Comparison of ENCODE assay signal across 16 cellular contexts in genomic region chr2:191148766-191149165, GRCh38. TPM values are rescaled to one million over a fixed set of nuclear protein-coding genes. Genes with fewer than 3 reads are reported as not detected.
DNase-seq lines count a peak whose midpoint lies in the region; ATAC-seq and TF ChIP-seq lines count a peak whose summit lies in the region.
"Had no signal": no experiment of that assay in that cellular context is flagged by ENCODE, and none has a peak within 500 bp of the region (broad histone marks: within the 10 kb centered on the region; RNA-seq: fewer than 3 reads in every experiment).

No MANE protein-coding gene starts in this region.

- no peak overlapping the region for H3K9ac ChIP-seq in colonic mucosa (ENCODE audit: low read depth in 2 of 2, low read length in 2 of 2)
- H3K9ac ChIP-seq: parathyroid adenoma had no signal

- peak overlapping the region; percentile 93 to 100 (median 98) for H3K27ac Mint-ChIP-seq in CD4-positive, alpha-beta memory T cell
- H3K27ac Mint-ChIP-seq in activated CD8-positive, alpha-beta T cell treated with anti-CD3 and anti-CD28 coated beads, Interleukin-2, amount 10 ng/mL, durations not matched to agents 7 days and 5 days: peak overlapping the region; percentile 97
- H3K27ac Mint-ChIP-seq in naive thymus-derived CD8-positive, alpha-beta T cell: peak overlapping the region; percentile 90 to 99 (median 98)

- H3K27me3 Mint-ChIP-seq in CD4-positive, alpha-beta memory T cell: no peaks in the 10 kb centered on the region
- no peaks in the 10 kb centered on the region for H3K27me3 Mint-ChIP-seq in activated CD8-positive, alpha-beta T cell treated with anti-CD3 and anti-CD28 coated beads, Interleukin-2, amount 10 ng/mL, durations not matched to agents 7 days and 5 days (ENCODE audit: low read depth)
- no peaks in the 10 kb centered on the region for H3K27me3 Mint-ChIP-seq in naive thymus-derived CD8-positive, alpha-beta T cell

- in situ Hi-C loops in G401 (cut with HindIII; ENCODE audit: low sequenced_read_pairs): no loop called here

- POLR2A ChIA-PET in CD4-positive, alpha-beta memory T cell (lab: Charles Lee; ENCODE audit: partially characterized antibody): interaction anchor here (0.6 to 5.6 kb wide), 22 partner anchors 9 to 531 kb away, joined by 3 to 91 read pairs (median 6); partner anchors contain the start of genes GLS and STAT1
- POLR2A ChIA-PET in activated CD8-positive, alpha-beta T cell treated with anti-CD3 and anti-CD28 coated beads, Interleukin-2, amount 10 ng/mL, durations not matched to agents 7 days and 5 days (lab: Charles Lee): interaction anchor here (0.7 to 5.0 kb wide), 9 partner anchors 19 to 136 kb away, joined by 3 to 165 read pairs (median 6); partner anchors contain the start of gene STAT1
- POLR2A ChIA-PET in naive thymus-derived CD8-positive, alpha-beta T cell (lab: Charles Lee): interaction anchor here (0.7 to 4.8 kb wide), 9 partner anchors 23 to 137 kb away, joined by 3 to 93 read pairs (median 6); no protein-coding TSS in a partner anchor

- H3K4me3 ChIP-seq in CD4-positive, alpha-beta memory T cell (ENCODE audit: low read length in 2 of 2): peak overlapping the region in 1 of 2 donors; percentile 92
- H3K4me3 ChIP-seq in colonic mucosa: no peak overlapping the region
- H3K4me3 ChIP-seq: body of pancreas, smooth muscle cell had no signal

- peak; percentile 18 for ATAC-seq in activated CD8-positive, alpha-beta T cell treated with anti-CD3 and anti-CD28 coated beads, Interleukin-2, amount 10 ng/mL, durations not matched to agents 7 days and 5 days
- ATAC-seq in naive thymus-derived CD8-positive, alpha-beta T cell: peak; percentile 42 to 54
- ATAC-seq: activated CD4-positive, CD25-positive, alpha-beta regulatory T cell treated with anti-CD3 and anti-CD28 coated beads, Interleukin-2, amount 50 U/mL, for 24 hours; body of pancreas had no signal

- CTCF ChIA-PET in CD4-positive, alpha-beta memory T cell (lab: Charles Lee; ENCODE audit: partially characterized antibody): interaction anchor here (0.8 to 11.1 kb wide), 8 partner anchors 13 to 107 kb away, joined by 3 to 135 read pairs (median 3); no protein-coding TSS in a partner anchor
- CTCF ChIA-PET in activated CD8-positive, alpha-beta T cell treated with anti-CD3 and anti-CD28 coated beads, Interleukin-2, amount 10 ng/mL, durations not matched to agents 7 days and 5 days (lab: Charles Lee): interaction anchor here (0.9 to 20.5 kb wide), 7 partner anchors 23 to 201 kb away, joined by 3 to 1116 read pairs (median 4); no protein-coding TSS in a partner anchor

- H3K36me3 Mint-ChIP-seq in CD4-positive, alpha-beta memory T cell: peaks cover 38 to 47% of the 10 kb centered on the region in 2 donors
- peaks cover 60% of the 10 kb centered on the region for H3K36me3 Mint-ChIP-seq in activated CD8-positive, alpha-beta T cell treated with anti-CD3 and anti-CD28 coated beads, Interleukin-2, amount 10 ng/mL, durations not matched to agents 7 days and 5 days (ENCODE audit: low read depth)
- H3K36me3 Mint-ChIP-seq in naive thymus-derived CD8-positive, alpha-beta T cell: peaks cover 21 to 43% (median 28%) of the 10 kb centered on the region in 3 donors

- H3K4me3 Mint-ChIP-seq in CD4-positive, alpha-beta memory T cell: peak overlapping the region; percentile 81 to 98 (median 96)
- peak overlapping the region; percentile 92 for H3K4me3 Mint-ChIP-seq in activated CD8-positive, alpha-beta T cell treated with anti-CD3 and anti-CD28 coated beads, Interleukin-2, amount 10 ng/mL, durations not matched to agents 7 days and 5 days
- H3K4me3 Mint-ChIP-seq in naive thymus-derived CD8-positive, alpha-beta T cell: peak overlapping the region; percentile 62 to 98 (median 96)

- TF ChIP-seq CTCF in colonic mucosa (IDR thresholded peaks at IDR 0.05): no peak

- no peaks in the 10 kb centered on the region for H3K27me3 ChIP-seq in CD4-positive, alpha-beta memory T cell (ENCODE audit: insufficient read depth, low read length)
- no peaks in the 10 kb centered on the region for H3K27me3 ChIP-seq in colonic mucosa
- H3K27me3 ChIP-seq: body of pancreas had no signal

- peaks cover 42 to 82% (median 53%) of the 10 kb centered on the region in 4 donors for H3K4me1 Mint-ChIP-seq in CD4-positive, alpha-beta memory T cell
- H3K4me1 Mint-ChIP-seq in activated CD8-positive, alpha-beta T cell treated with anti-CD3 and anti-CD28 coated beads, Interleukin-2, amount 10 ng/mL, durations not matched to agents 7 days and 5 days (ENCODE audit: low read depth): peaks cover 71% of the 10 kb centered on the region
- peaks cover 21 to 69% (median 59%) of the 10 kb centered on the region in 4 donors for H3K4me1 Mint-ChIP-seq in naive thymus-derived CD8-positive, alpha-beta T cell

- H3K36me3 ChIP-seq in CD4-positive, alpha-beta memory T cell (ENCODE audit: insufficient read depth, low read length): peaks cover 26% of the 10 kb centered on the region
- H3K36me3 ChIP-seq in KOPT-K1 (ENCODE audit: insufficient read depth, low read length) (peaks cover 21% of the 10 kb centered on the region), colonic mucosa (no peaks in the 10 kb centered on the region)

- H3K27ac ChIP-seq in CD4-positive, alpha-beta memory T cell (ENCODE audit: low read depth, low read length): peak overlapping the region; percentile 99
- H3K27ac ChIP-seq in KOPT-K1 (ENCODE audit: low read depth, low read length, poor library complexity, severe bottlenecking): peak overlapping the region; percentile 70
- H3K27ac ChIP-seq in colonic mucosa: no peak overlapping the region
- H3K27ac ChIP-seq: body of pancreas, parathyroid adenoma had no signal

- H3K9me3 ChIP-seq in CD4-positive, alpha-beta memory T cell (ENCODE audit: control insufficient read depth in 1 of 2, low read length in 2 of 2): no peaks in the 10 kb centered on the region
- no peaks in the 10 kb centered on the region for H3K9me3 ChIP-seq in KOPT-K1 (ENCODE audit: insufficient read depth, low read length, poor library complexity, severe bottlenecking)
- H3K9me3 ChIP-seq in colonic mucosa: no peaks in the 10 kb centered on the region
- H3K9me3 ChIP-seq: body of pancreas had no signal

- intact Hi-C loops in CD4-positive, alpha-beta memory T cell (cut with micrococcal nuclease): loop anchor here (1.0 kb wide), 2 partner anchors 8 to 22 kb away; no protein-coding TSS in a partner anchor
- intact Hi-C loops in colonic mucosa (cut with DNase I): no loop called here

- H3K9me3 Mint-ChIP-seq in CD4-positive, alpha-beta memory T cell: no peaks in the 10 kb centered on the region
- no peaks in the 10 kb centered on the region for H3K9me3 Mint-ChIP-seq in activated CD8-positive, alpha-beta T cell treated with anti-CD3 and anti-CD28 coated beads, Interleukin-2, amount 10 ng/mL, durations not matched to agents 7 days and 5 days (ENCODE audit: insufficient read depth)
- no peaks in the 10 kb centered on the region for H3K9me3 Mint-ChIP-seq in naive thymus-derived CD8-positive, alpha-beta T cell

- H3K4me1 ChIP-seq in CD4-positive, alpha-beta memory T cell (ENCODE audit: insufficient read depth, low read length): peaks cover 56% of the 10 kb centered on the region
- no peaks in the 10 kb centered on the region for H3K4me1 ChIP-seq in colonic mucosa

- peak; percentile 53 to 74 (median 69) for DNase-seq in CD4-positive, alpha-beta memory T cell
- DNase-seq in activated CD8-positive, alpha-beta T cell treated with anti-CD3 and anti-CD28 coated beads, Interleukin-2, amount 10 ng/mL, durations not matched to agents 7 days and 5 days: peak; percentile 50
- peak in 7 of 10 donors; percentile 24 to 83 (median 67) for DNase-seq in naive thymus-derived CD8-positive, alpha-beta T cell
- no peak for DNase-seq in NCI-H2227 treated with DMSO at 0.1 percent for 48 hours (lab: John Stamatoyannopoulos, UW)
- no peak for DNase-seq in G401 (ENCODE audit: low spot score)
- no peak for DNase-seq in colonic mucosa
- DNase-seq: activated effector memory CD4-positive, alpha-beta T cell treated with Interleukin-2 at 50 U/mL for 16 hours; AML-193; body of pancreas; DMS 273 treated with DMSO at 0.1 percent for 48 hours; NCI-H2029 treated with DMSO at 0.1 percent for 48 hours; NCI-H774 had no signal

RNA-seq across cellular contexts. Expression of gene STAT4, which starts 2.0 kb away (rescaled TPM):
- total RNA-seq in CD4-positive, alpha-beta memory T cell: 100 to 1,000 TPM; 114 to 119 TPM
- polyA plus RNA-seq in CD4-positive, alpha-beta memory T cell: 10 to 100 TPM; 69.7 to 76.6 TPM
- 100 to 1,000 TPM; 154 to 157 TPM for total RNA-seq in activated CD8-positive, alpha-beta T cell treated with anti-CD3 and anti-CD28 coated beads, Interleukin-2, amount 10 ng/mL, durations not matched to agents 7 days and 5 days
- 100 to 1,000 TPM; 134 to 137 TPM for total RNA-seq in naive thymus-derived CD8-positive, alpha-beta T cell
- 10 to 100 TPM; 63.2 to 75.8 (median 73.7) TPM for polyA plus RNA-seq in naive thymus-derived CD8-positive, alpha-beta T cell
- not detected in 2 replicates for total RNA-seq in G401 (2014; rRNA removed; shearing (Covaris generic))
- total RNA-seq in colonic mucosa: 1 to 10 TPM; 2.0 to 2.1 TPM

Comparison
In these comparisons a context has a peak if more than half of its experiments do, and no peak if none do; other contexts are left out.
1. DNase-seq: peak in CD4-positive, alpha-beta memory T cell (5 of 5), activated CD8-positive, alpha-beta T cell treated with anti-CD3 and anti-CD28 coated beads, Interleukin-2, amount 10 ng/mL, durations not matched to agents 7 days and 5 days (single experiment) and naive thymus-derived CD8-positive, alpha-beta T cell (7 of 10); none in NCI-H2227 treated with DMSO at 0.1 percent for 48 hours (single experiment), G401 (single experiment) and colonic mucosa (single experiment).
2. RNA of gene STAT4, which starts 2.0 kb away (total RNA-seq): 154 to 157 TPM in activated CD8-positive, alpha-beta T cell treated with anti-CD3 and anti-CD28 coated beads, Interleukin-2, amount 10 ng/mL, durations not matched to agents 7 days and 5 days, 134 to 137 TPM in naive thymus-derived CD8-positive, alpha-beta T cell and 114 to 119 TPM in CD4-positive, alpha-beta memory T cell; 2.0 to 2.1 TPM in colonic mucosa and not detected in G401; every median in the first group is over 10 times any median in the second.
3. Peak in every context shown above with its lines, with median percentiles within 50 percentile points of each other: H3K27ac Mint-ChIP-seq and H3K4me3 Mint-ChIP-seq.